32 cellular contexts compared by ENCODE assay signal in genomic region chr13:47437411-47437810, GRCh38.
A peak's percentile ranks its signal among the peaks of the same experiment; 100 is the strongest.
DNase-seq lines count a peak whose midpoint lies in the region; ATAC-seq, FAIRE-seq and TF ChIP-seq lines count a peak whose summit lies in the region.
"Had no signal": no experiment of that assay in that cellular context is flagged by ENCODE, and none has a peak within 500 bp of the region (broad histone marks: within the 10 kb centered on the region; RNA-seq: fewer than 3 reads in every experiment).

No MANE protein-coding gene starts in this region.

- TF ChIP-seq RAD21 in HepG2 (CRISPR knock-in tag; IDR thresholded peaks at IDR 0.05): no peak

- TF ChIP-seq EP300 in HepG2 (IDR thresholded peaks at IDR 0.05; ENCODE audit: low read depth in 2 of 2, low read length in 2 of 2): no peak
- no peak for TF ChIP-seq EP300 in HepG2 (CRISPR knock-in tag; IDR thresholded peaks at IDR 0.05; ENCODE audit: borderline replicate concordance)

- intact Hi-C loops in HepG2 (cut with micrococcal nuclease; ENCODE audit: unreplicated experiment): no loop called here

- POLR2A ChIA-PET in HepG2 (lab: Yijun Ruan, JAX): no interaction called here

- H3K27me3 ChIP-seq in SJSA1 (replicated peaks) (no peaks in the 10 kb centered on the region), fibroblast of lung (ENCODE audit: control insufficient read depth, insufficient read depth, low read length) (no peaks in the 10 kb centered on the region), HepG2 (ENCODE audit: control insufficient read depth in 1 of 2, insufficient read depth in 2 of 2, low read length in 2 of 2) (no peaks in the 10 kb centered on the region)
- H3K27me3 ChIP-seq: esophagus squamous epithelium, heart left ventricle, tibial nerve had no signal

- ATAC-seq in GM19452 (IDR thresholded peaks at IDR 0.05; ENCODE audit: unreplicated experiment): no peak
- ATAC-seq in HepG2: no peak
- ATAC-seq: GM12878; heart left ventricle; mucosa of descending colon; natural killer cell treated with Interleukin-12 subunit alpha and Interleukin-12 subunit beta and Interleukin-15 and Interleukin-18, amount 100 ng/mL, for 72 hours had no signal

- no peaks in the 10 kb centered on the region for H3K79me2 ChIP-seq in fibroblast of lung (ENCODE audit: control insufficient read depth, insufficient read depth, low read length)
- no peaks in the 10 kb centered on the region for H3K79me2 ChIP-seq in HepG2 (ENCODE audit: insufficient read depth, low read length)

- TF ChIP-seq CTCF in fibroblast of lung (conservative IDR thresholded peaks at IDR 0.05 in 1 of 2, IDR thresholded peaks at IDR 0.05 in 1 of 2; ENCODE audit: low read depth in 1 of 2, low read length in 2 of 2) (no peak), HepG2 (CRISPR knock-in tag; IDR thresholded peaks at IDR 0.05) (no peak), GM13976 (IDR thresholded peaks at IDR 0.05; ENCODE audit: borderline replicate concordance, control extremely low read depth, extremely low read depth, insufficient read depth, missing control alignments) (no peak)

- H3K36me3 ChIP-seq in SJSA1: no peaks in the 10 kb centered on the region
- H3K36me3 ChIP-seq in fibroblast of lung (ENCODE audit: control insufficient read depth, insufficient read depth, low read length): no peaks in the 10 kb centered on the region
- no peaks in the 10 kb centered on the region for H3K36me3 ChIP-seq in HepG2 (replicated peaks in 1 of 2; ENCODE audit: control insufficient read depth in 1 of 2, insufficient read depth in 2 of 2, low read length in 2 of 2)
- H3K36me3 ChIP-seq: esophagus squamous epithelium, heart left ventricle, tibial nerve had no signal

- H3K4me3 ChIP-seq in SJSA1 (no peak overlapping the region), fibroblast of lung (replicated peaks in 1 of 4; ENCODE audit: control extremely low read depth in 1 of 4, insufficient read depth in 1 of 4, low read depth in 3 of 4, low read length in 4 of 4) (no peak overlapping the region), HepG2 (replicated peaks in 1 of 3; ENCODE audit: insufficient read depth in 1 of 3, low read depth in 2 of 3, low read length in 3 of 3) (no peak overlapping the region)
- H3K4me3 ChIP-seq: esophagus squamous epithelium, GM12878, heart left ventricle, lung, mucosa of descending colon, PC-9, tibial nerve had no signal

- DNase-seq in A172 (ENCODE audit: low spot score) (peak; percentile 23), EL (peak; percentile 59), SJSA1 (ENCODE audit: low read depth in 1 of 2, low spot score in 2 of 2) (peak in 1 of 2 experiments; percentile 77), fibroblast of lung (ENCODE audit: low read depth in 2 of 2) (peak; percentile 79 to 84), GDM1 (lab: John Stamatoyannopoulos, UW) (no peak), HepG2 (ENCODE audit: low spot score) (no peak), GM13976 (ENCODE audit: low spot score) (no peak)
- DNase-seq: 8988T; activated CD4-positive, alpha-beta T cell treated with anti-CD3 and anti-CD28 coated beads, Interleukin-2, amount 50 U/mL, for 1 hour; activated naive CD4-positive, alpha-beta T cell treated with anti-CD3 and anti-CD28 coated beads, Interleukin-2, amount 10 ng/mL, durations not matched to agents 7 days and 5 days; C1 segment of cervical spinal cord; Caco-2; dermis blood vessel endothelial cell; DMS79; esophagus squamous epithelium; heart left ventricle; kidney glomerular epithelial cell; mucosa of descending colon; NCI-H1048; NCI-H1694 treated with DMSO at 0.1 percent for 48 hours; NCI-H510A treated with DMSO at 0.1 percent for 48 hours; NK-92 treated with Interleukin-12 subunit alpha and Interleukin-12 subunit beta, amount 100 ng/mL, for 24 hours; PC-9; SHP77; SW 1271; T1000 had no signal

- no TSS peak for BruUV-seq in HepG2 (replicated peaks; lab: Mats Ljungman, UMichigan)

- no peak overlapping the region for H3K4me2 ChIP-seq in fibroblast of lung (ENCODE audit: extremely low read depth, insufficient read depth, low read length)
- no peak overlapping the region for H3K4me2 ChIP-seq in HepG2 (ENCODE audit: low read depth, low read length)
- H3K4me2 ChIP-seq: PC-9 had no signal

- no peak for TF ChIP-seq POLR2A in HepG2 (IDR thresholded peaks at IDR 0.05; ENCODE audit: insufficient read depth in 1 of 2, low read depth in 2 of 2, low read length in 2 of 2)

- peaks cover 23% of the 10 kb centered on the region for H3K4me1 ChIP-seq in SJSA1 (replicated peaks)
- H3K4me1 ChIP-seq in fibroblast of lung (ENCODE audit: control insufficient read depth, extremely low read depth, insufficient read depth, low read length): no peaks in the 10 kb centered on the region
- H3K4me1 ChIP-seq in HepG2 (ENCODE audit: insufficient read depth, low read length): no peaks in the 10 kb centered on the region
- H3K4me1 ChIP-seq: Caco-2, esophagus squamous epithelium, heart left ventricle, tibial nerve had no signal

- H3K9me3 ChIP-seq in SJSA1 (replicated peaks) (no peaks in the 10 kb centered on the region), fibroblast of lung (ENCODE audit: control insufficient read depth, insufficient read depth, low read depth, low read length) (no peaks in the 10 kb centered on the region), HepG2 (ENCODE audit: low read length) (peaks cover 4% of the 10 kb centered on the region)
- H3K9me3 ChIP-seq: Caco-2, esophagus squamous epithelium had no signal

- in situ Hi-C loops in HepG2 (cut with HindIII; ENCODE audit: extremely low pct_ligation_motif_present, low pct_unique_long_range_greater_than_20kb): no loop called here
- in situ Hi-C loops in GM13976 (cut with MboI; ENCODE audit: low sequenced_read_pairs, unreplicated experiment): no loop called here

- CTCF ChIA-PET in HepG2 (lab: Yijun Ruan, JAX; ENCODE audit: low intra/inter-chr PET ratio, low total read pairs): no interaction called here

- no peak for FAIRE-seq in HepG2 (lab: Jason Lieb, UNC)
- FAIRE-seq: GM12878 had no signal

- H2AFZ ChIP-seq in fibroblast of lung (ENCODE audit: low read length) (no peak overlapping the region), HepG2 (ENCODE audit: low read length) (no peak overlapping the region)
- H2AFZ ChIP-seq: PC-9 had no signal

- H3K9ac ChIP-seq in fibroblast of lung (ENCODE audit: insufficient read depth, low read length): no peak overlapping the region
- H3K9ac ChIP-seq in HepG2 (ENCODE audit: insufficient read depth, low read depth, low read length): no peak overlapping the region

- WGBS in HepG2 (ENCODE audit: low lambda C conversion rate): 3% methylated on average over 2 of the region's 2 CpGs

- H4K20me1 ChIP-seq in fibroblast of lung (ENCODE audit: control insufficient read depth, extremely low read depth, insufficient read depth, low read length): no peaks in the 10 kb centered on the region
- no peaks in the 10 kb centered on the region for H4K20me1 ChIP-seq in HepG2 (ENCODE audit: insufficient read depth, low read length)

- H3K27ac ChIP-seq in SJSA1 (peak overlapping the region; percentile 64), fibroblast of lung (ENCODE audit: insufficient read depth, low read length) (no peak overlapping the region), HepG2 (ENCODE audit: extremely low read length, insufficient read depth, low read length) (no peak overlapping the region)
- H3K27ac ChIP-seq: esophagus squamous epithelium, heart left ventricle, HL-60, PC-9, tibial nerve had no signal

TF ChIP-seq in HepG2, 621 proteins besides CTCF, POLR2A, EP300 and RAD21:
- TF ChIP-seq ZMYM3 (CRISPR knock-in tag; IDR thresholded peaks at IDR 0.05): no peak
- TF ChIP-seq GABPA (IDR thresholded peaks at IDR 0.05; ENCODE audit: low read depth, low read length): no peak
- no peak for TF ChIP-seq GABPA (CRISPR knock-in tag; IDR thresholded peaks at IDR 0.05; ENCODE audit: low read depth)
- TF ChIP-seq ZNF251 (CRISPR knock-in tag; IDR thresholded peaks at IDR 0.05): no peak
- no peak for TF ChIP-seq ETV5 (CRISPR knock-in tag; IDR thresholded peaks at IDR 0.05; ENCODE audit: borderline replicate concordance)
- no peak for TF ChIP-seq ZNF558 (CRISPR knock-in tag; IDR thresholded peaks at IDR 0.05; ENCODE audit: borderline replicate concordance)
- no peak for TF ChIP-seq HINFP (CRISPR knock-in tag; IDR thresholded peaks at IDR 0.05; ENCODE audit: low read depth)
- no peak for TF ChIP-seq ZFP62 (CRISPR knock-in tag; IDR thresholded peaks at IDR 0.05)

Comparison
In these comparisons a context has a peak if more than half of its experiments do, and no peak if none do; other contexts are left out.
1. DNase-seq: peak in A172 (single experiment), EL (single experiment) and fibroblast of lung (2 of 2); none in GDM1 (single experiment), HepG2 (single experiment) and GM13976 (single experiment).